20 cellular contexts compared by ENCODE assay signal in the genomic region with DNA sequence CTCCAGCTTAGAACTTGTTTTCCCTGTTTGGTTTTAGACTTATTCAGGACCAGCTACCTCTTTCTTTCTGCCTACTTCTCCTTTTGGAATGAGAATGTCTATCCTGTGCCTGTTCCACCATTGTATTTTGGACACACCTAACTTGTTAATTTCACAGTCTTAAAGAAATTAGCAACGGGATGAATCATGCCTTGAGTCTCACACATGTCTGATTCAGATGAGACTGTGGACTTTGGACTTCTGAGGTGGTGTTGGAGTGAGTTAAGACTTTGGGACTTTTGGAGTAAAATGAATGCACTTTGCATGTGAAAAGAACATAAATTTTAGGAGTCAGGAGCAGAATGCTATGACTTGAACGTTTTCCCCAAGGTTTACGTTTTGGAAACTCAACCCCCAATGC.
"Had no signal": no experiment of that assay in that cellular context is flagged by ENCODE, and none has a peak within 500 bp of the region (broad histone marks: within the 10 kb centered on the region; RNA-seq: fewer than 3 reads in every experiment).

No MANE protein-coding gene starts in this region.

- ATAC-seq: effector memory CD8-positive, alpha-beta T cell; heart right ventricle; left colon; left ventricle myocardium superior; lower lobe of right lung; natural killer cell; pancreas had no signal

- H3K4me1 ChIP-seq: esophagus muscularis mucosa, heart right ventricle, lower lobe of right lung, pancreas, stomach, thyroid gland had no signal

- H3K4me3 ChIP-seq: coronary artery, esophagus muscularis mucosa, heart right ventricle, lower lobe of right lung, pancreas, right lobe of liver, stomach, thyroid gland had no signal

- H3K9me3 ChIP-seq: esophagus muscularis mucosa, lower lobe of right lung, neutrophil, pancreas, right lobe of liver, stomach, thyroid gland had no signal

- H3K36me3 ChIP-seq: esophagus muscularis mucosa, heart right ventricle, lower lobe of right lung, neutrophil, pancreas, right lobe of liver, stomach, thyroid gland had no signal

- H3K27ac ChIP-seq: coronary artery, esophagus muscularis mucosa, heart right ventricle, lower lobe of right lung, neutrophil, pancreas, right lobe of liver, stomach, thyroid gland had no signal

- H3K27me3 ChIP-seq: esophagus muscularis mucosa, heart right ventricle, neutrophil, pancreas, right lobe of liver, stomach, thyroid gland had no signal

- DNase-seq: effector memory CD8-positive, alpha-beta T cell; foreskin melanocyte; glutamatergic neuron; heart right ventricle; hippocampal formation; left colon; left ventricle myocardium superior; lower lobe of right lung; natural killer cell; pancreas; right lobe of liver; small intestine; stimulated activated CD4-positive, alpha-beta T cell treated with anti-CD3 and anti-CD28 coated beads, Interleukin-15, amount 100 ng/mL, for 24 hours; stimulated activated CD4-positive, alpha-beta T cell treated with anti-CD3 and anti-CD28 coated beads, Interleukin-2, amount 100 ng/mL, for 48 hours; stimulated activated naive CD4-positive, alpha-beta T cell treated with Interleukin-2 at 50 U/mL for 16 hours; stomach; thyroid gland had no signal
